1 cellular context compared by ENCODE assay signal in genomic region chr5:50699737-50700136, GRCh38.
TF ChIP-seq lines count a peak whose summit lies in the region.

No MANE protein-coding gene starts in this region.

TF ChIP-seq in IMR-90, 13 proteins besides CTCF, POLR2A, EP300 and RAD21 (continued from another document):
- TF ChIP-seq, protein P1, sequence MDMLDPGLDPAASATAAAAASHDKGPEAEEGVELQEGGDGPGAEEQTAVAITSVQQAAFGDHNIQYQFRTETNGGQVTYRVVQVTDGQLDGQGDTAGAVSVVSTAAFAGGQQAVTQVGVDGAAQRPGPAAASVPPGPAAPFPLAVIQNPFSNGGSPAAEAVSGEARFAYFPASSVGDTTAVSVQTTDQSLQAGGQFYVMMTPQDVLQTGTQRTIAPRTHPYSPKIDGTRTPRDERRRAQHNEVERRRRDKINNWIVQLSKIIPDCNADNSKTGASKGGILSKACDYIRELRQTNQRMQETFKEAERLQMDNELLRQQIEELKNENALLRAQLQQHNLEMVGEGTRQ (IDR thresholded peaks at IDR 0.05; ENCODE audit: low read depth, low read length): no peak
- TF ChIP-seq MXI1 (IDR thresholded peaks at IDR 0.05; ENCODE audit: borderline replicate concordance, low read depth, low read length) (no peak), RFX5 (IDR thresholded peaks at IDR 0.05; ENCODE audit: low read depth, low read length) (no peak), FOS (IDR thresholded peaks at IDR 0.05; ENCODE audit: low read depth, low read length) (no peak), CEBPB (IDR thresholded peaks at IDR 0.05; ENCODE audit: low read depth, low read length) (no peak), MAFK (IDR thresholded peaks at IDR 0.05; ENCODE audit: low read depth, low read length) (no peak), MAZ (IDR thresholded peaks at IDR 0.05; ENCODE audit: borderline replicate concordance, low read depth, low read length) (no peak), NFE2L2 (IDR thresholded peaks at IDR 0.05; ENCODE audit: low read depth, low read length) (no peak)
